21 cellular contexts compared by ENCODE assay signal in genomic region chr2:238862701-238863100, GRCh38. TPM values are rescaled to one million over a fixed set of nuclear protein-coding genes. Genes with fewer than 3 reads are reported as not detected.
A peak's percentile ranks its signal among the peaks of the same experiment; 100 is the strongest.
DNase-seq lines count a peak whose midpoint lies in the region; FAIRE-seq and TF ChIP-seq lines count a peak whose summit lies in the region.
"Had no signal": no experiment of that assay in that cellular context is flagged by ENCODE, and none has a peak within 500 bp of the region (broad histone marks: within the 10 kb centered on the region; RNA-seq: fewer than 3 reads in every experiment).

No MANE protein-coding gene starts in this region.

- no peaks in the 10 kb centered on the region for H3K27me3 ChIP-seq in uterus

- no peaks in the 10 kb centered on the region for H3K9me3 ChIP-seq in uterus

- intact Hi-C loops in uterus (cut with DNase I; ENCODE audit: low total_unique reads) = no loop called here

- no peaks in the 10 kb centered on the region for H3K36me3 ChIP-seq in uterus

- peak overlapping the region; percentile 92 to 95 for H3K27ac ChIP-seq in uterus

- TF ChIP-seq POLR2A in uterus (IDR thresholded peaks at IDR 0.05) = no peak

- H3K4me3 ChIP-seq in fibroblast of mammary gland (ENCODE audit: control insufficient read depth, low read depth, low read length) = no peak overlapping the region
- H3K4me3 ChIP-seq in uterus = no peak overlapping the region
- H3K4me3 ChIP-seq: GM12878 had no signal

- DNase-seq in EH (ENCODE audit: low read depth) = peak; percentile 32
- no peak for DNase-seq in HTR-8/SVneo (ENCODE audit: insufficient read length, low spot score)
- peak; percentile 46 for DNase-seq in fibroblast of mammary gland (ENCODE audit: low read depth)
- DNase-seq in uterus = no peak
- DNase-seq in SIG-M5 (lab: John Stamatoyannopoulos, UW) = no peak
- no peak for DNase-seq in NCI-H524 (lab: John Stamatoyannopoulos, UW)
- DNase-seq in germinal center (ENCODE audit: low spot score) = no peak
- DNase-seq: COR-L47, GOT3, KG1, MV-4-11, NCI-H1417, NCI-H187, NCI-H2107, NCI-H510A, NCI-H774, RPMI8226, SHP77 treated with DMSO at 0.1 percent for 48 hours had no signal

- TF ChIP-seq CTCF in fibroblast of mammary gland (conservative IDR thresholded peaks at IDR 0.05; ENCODE audit: control insufficient read depth, insufficient read depth, low read depth, low read length) (no peak), uterus (IDR thresholded peaks at IDR 0.05) (no peak)

- peaks cover 19 to 34% of the 10 kb centered on the region in 2 donors for H3K4me1 ChIP-seq in uterus

- peak; percentile 38 for FAIRE-seq in HTR-8/SVneo (lab: Jason Lieb, UNC)
- FAIRE-seq: GM12878, HepG2 had no signal

RNA-seq across cellular contexts. Expression of gene TWIST2, which starts 14.8 kb away (rescaled TPM):
- total RNA-seq in uterus = 100 to 1,000 TPM in 1 of 4 donors, 10 to 100 TPM in 3; 28.1 to 199 (median 63.9) TPM
- total RNA-seq: GM12878, OCI-LY7 had no signal

Comparison
In these comparisons a context has a peak if more than half of its experiments do, and no peak if none do; other contexts are left out.
1. DNase-seq: peak in EH (single experiment) and fibroblast of mammary gland (single experiment); none in HTR-8/SVneo (single experiment), uterus (0 of 2), SIG-M5 (single experiment), NCI-H524 (0 of 2) and germinal center (single experiment).